In genomic region chr5:54309751-54310432, GRCh38 we compare ENCODE assay signal across 8 cellular contexts. TPM values are rescaled to one million over a fixed set of nuclear protein-coding genes. Genes with fewer than 3 reads are reported as not detected.
DNase-seq lines count a peak whose midpoint lies in the region; ATAC-seq and TF ChIP-seq lines count a peak whose summit lies in the region.

No MANE protein-coding gene starts in this region.

- in situ Hi-C loops in transverse colon (cut with MboI; ENCODE audit: low pct_ligation_motif_present in 1 of 4, low pct_unique_long_range_greater_than_20kb in 1 of 4, low sequenced_read_pairs in 3 of 4) = no loop called here

- no peaks in the 10 kb centered on the region for H3K36me3 ChIP-seq in transverse colon

- no peaks in the 10 kb centered on the region for H3K9me3 ChIP-seq in transverse colon

- TF ChIP-seq EP300 in transverse colon (IDR thresholded peaks at IDR 0.05; ENCODE audit: low read depth) = no peak

- no peaks in the 10 kb centered on the region for H3K9me3 Mint-ChIP-seq in natural killer cell treated with Interleukin-12 subunit alpha and Interleukin-12 subunit beta and Interleukin-15 and Interleukin-18, amount 100 ng/mL, for 72 hours

- WGBS in transverse colon (ENCODE audit: low coverage in 1 of 2), 2 donors = 0% methylated on average over 2 to 36 of the region's 38 CpGs

- H3K4me3 ChIP-seq in fibroblast of mammary gland (ENCODE audit: control insufficient read depth, low read depth, low read length) = peak overlapping the region; percentile 93
- H3K4me3 ChIP-seq in transverse colon = peak overlapping the region; percentile 50 to 97 (median 86)

- H3K36me3 Mint-ChIP-seq in natural killer cell treated with Interleukin-12 subunit alpha and Interleukin-12 subunit beta and Interleukin-15 and Interleukin-18, amount 100 ng/mL, for 72 hours = no peaks in the 10 kb centered on the region

- no peaks in the 10 kb centered on the region for H3K27me3 ChIP-seq in transverse colon

- peak overlapping the region; percentile 80 to 93 for H3K27ac Mint-ChIP-seq in natural killer cell treated with Interleukin-12 subunit alpha and Interleukin-12 subunit beta and Interleukin-15 and Interleukin-18, amount 100 ng/mL, for 72 hours

- DNase-seq in NCI-H2081 (lab: John Stamatoyannopoulos, UW) (peak; percentile 25 to 37), NCI-H2081 treated with DMSO at 0.1 percent for 48 hours (lab: John Stamatoyannopoulos, UW) (no peak), NCI-H2171 (lab: John Stamatoyannopoulos, UW) (peak; percentile 51), activated T-helper 1 cell treated with Interleukin-2 at 50 U/mL for 16 hours (ENCODE audit: low read depth) (peak; percentile 13), fibroblast of mammary gland (ENCODE audit: low read depth) (no peak), transverse colon (peak; percentile 51)
- peak; percentile 62 for DNase-seq in natural killer cell treated with Interleukin-12 subunit alpha and Interleukin-12 subunit beta and Interleukin-15 and Interleukin-18, amount 100 ng/mL, for 72 hours (ENCODE audit: low spot score)

- peak overlapping the region; percentile 90 to 95 (median 92) for H3K27ac ChIP-seq in transverse colon

- intact Hi-C loops in transverse colon (cut with DNase I; ENCODE audit: low total_unique reads) = no loop called here

- no peak for TF ChIP-seq POLR2A in transverse colon (IDR thresholded peaks at IDR 0.05)

- peaks cover 0 to 40% (median 13%) of the 10 kb centered on the region in 4 donors for H3K4me1 ChIP-seq in transverse colon

- H3K4me1 Mint-ChIP-seq in natural killer cell treated with Interleukin-12 subunit alpha and Interleukin-12 subunit beta and Interleukin-15 and Interleukin-18, amount 100 ng/mL, for 72 hours (ENCODE audit: low read depth in 2 of 2) = peaks cover 20 to 28% of the 10 kb centered on the region in 2 donors

- peak overlapping the region; percentile 91 for H3K4me3 Mint-ChIP-seq in natural killer cell treated with Interleukin-12 subunit alpha and Interleukin-12 subunit beta and Interleukin-15 and Interleukin-18, amount 100 ng/mL, for 72 hours

- H3K27me3 Mint-ChIP-seq in natural killer cell treated with Interleukin-12 subunit alpha and Interleukin-12 subunit beta and Interleukin-15 and Interleukin-18, amount 100 ng/mL, for 72 hours = peaks cover 3 to 5% of the 10 kb centered on the region in 2 donors

- peak; percentile 22 for ATAC-seq in HG02759 (IDR thresholded peaks at IDR 0.05; ENCODE audit: unreplicated experiment)
- peak; percentile 20 to 50 for ATAC-seq in natural killer cell treated with Interleukin-12 subunit alpha and Interleukin-12 subunit beta and Interleukin-15 and Interleukin-18, amount 100 ng/mL, for 72 hours

- no peak for TF ChIP-seq CTCF in fibroblast of mammary gland (conservative IDR thresholded peaks at IDR 0.05; ENCODE audit: control insufficient read depth, insufficient read depth, low read depth, low read length)
- no peak for TF ChIP-seq CTCF in transverse colon (IDR thresholded peaks at IDR 0.05)

RNA-seq across cellular contexts. Expression of gene ARL15, which starts 0.5 kb away (rescaled TPM):
- 10 to 100 TPM; 12.0 to 13.0 TPM for total RNA-seq in natural killer cell treated with Interleukin-12 subunit alpha and Interleukin-12 subunit beta and Interleukin-15 and Interleukin-18, amount 100 ng/mL, for 72 hours
- 10 to 100 TPM in 3 of 4 donors, 1 to 10 TPM in 1; 9.0 to 57.1 (median 27.7) TPM for total RNA-seq in transverse colon

Comparison
In these comparisons a context has a peak if more than half of its experiments do, and no peak if none do; other contexts are left out.
1. DNase-seq: peak in NCI-H2081 (2 of 2), NCI-H2171 (single experiment), activated T-helper 1 cell treated with Interleukin-2 at 50 U/mL for 16 hours (single experiment), natural killer cell treated with Interleukin-12 subunit alpha and Interleukin-12 subunit beta and Interleukin-15 and Interleukin-18, amount 100 ng/mL, for 72 hours (single experiment) and transverse colon (single experiment); none in NCI-H2081 treated with DMSO at 0.1 percent for 48 hours (single experiment) and fibroblast of mammary gland (single experiment).